Comparison of ENCODE assay signal across 8 cellular contexts in the genomic region with DNA sequence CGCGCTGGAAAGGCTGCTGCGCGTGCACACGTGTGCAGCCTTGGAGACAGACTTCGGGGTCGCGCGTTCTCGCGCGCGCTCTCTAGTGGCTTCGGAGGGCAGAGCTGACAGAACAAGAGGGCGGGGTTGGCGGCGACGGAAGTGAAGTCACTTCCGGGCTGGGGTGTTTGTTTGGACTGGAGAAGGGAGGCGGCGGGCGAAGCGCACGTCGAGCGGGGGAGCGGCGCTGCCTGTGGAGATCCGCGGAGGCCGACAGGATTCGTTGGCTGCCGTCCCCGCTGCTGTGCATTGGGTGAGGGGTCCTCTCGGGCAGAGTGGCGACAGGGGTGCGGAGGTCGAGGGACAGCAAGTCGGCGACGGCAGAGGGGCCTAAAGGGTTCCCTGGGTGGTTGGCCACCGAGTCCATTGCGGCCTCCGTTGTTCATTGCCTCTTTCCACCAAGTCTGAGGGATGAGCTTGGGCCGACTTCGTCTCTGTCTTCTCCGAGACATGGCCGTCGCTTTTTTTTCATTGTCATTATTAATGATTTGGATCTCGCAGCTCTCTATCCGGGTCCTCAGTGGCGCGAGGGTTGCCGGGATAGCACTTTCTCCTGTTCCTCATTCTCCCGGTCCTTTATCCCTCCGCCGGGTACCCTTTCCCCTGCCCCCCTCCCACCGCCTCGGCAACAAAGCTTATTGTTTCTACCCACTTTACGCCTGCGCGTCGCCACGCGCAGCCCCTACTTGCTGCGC. TPM values are rescaled to one million over a fixed set of nuclear protein-coding genes. Genes with fewer than 3 reads are reported as not detected.
DNase-seq lines count a peak whose midpoint lies in the region; ATAC-seq, FAIRE-seq and TF ChIP-seq lines count a peak whose summit lies in the region.

A gene with protein sequence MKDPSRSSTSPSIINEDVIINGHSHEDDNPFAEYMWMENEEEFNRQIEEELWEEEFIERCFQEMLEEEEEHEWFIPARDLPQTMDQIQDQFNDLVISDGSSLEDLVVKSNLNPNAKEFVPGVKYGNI (plus strand): TSS at position 166 of the 734 bp plus-strand sequence. CDS start 21,931 bp downstream, outside the sequence.

- peaks cover 52% of the 10 kb centered on the region for H3K79me2 ChIP-seq in HepG2 (ENCODE audit: insufficient read depth, low read length)

- H3K4me1 ChIP-seq in HepG2 (ENCODE audit: insufficient read depth, low read length), result peaks cover 43% of the 10 kb centered on the region

- H3K27ac ChIP-seq in HepG2 (ENCODE audit: extremely low read length, insufficient read depth, low read length), result peak within 1 kb of the TSS; percentile 99

- FAIRE-seq in HepG2 (lab: Jason Lieb, UNC), result peak; percentile 97

- H3K27me3 ChIP-seq in HepG2 (ENCODE audit: control insufficient read depth in 1 of 2, insufficient read depth in 2 of 2, low read length in 2 of 2), result no peaks in the 10 kb centered on the region; a peak in 1 of 5 replicates

- TF ChIP-seq POLR2A in HepG2 (IDR thresholded peaks at IDR 0.05; ENCODE audit: insufficient read depth in 1 of 2, low read depth in 2 of 2, low read length in 2 of 2), result peak; percentile 83 to 95

- CTCF ChIA-PET in HepG2 (lab: Yijun Ruan, JAX; ENCODE audit: low intra/inter-chr PET ratio, low total read pairs), result no interaction called here

- H2AFZ ChIP-seq in HepG2 (ENCODE audit: low read length), result peak within 1 kb of the TSS; percentile 1

- in situ Hi-C loops in HepG2 (cut with HindIII; ENCODE audit: extremely low pct_ligation_motif_present, low pct_unique_long_range_greater_than_20kb), result no loop called here

- ATAC-seq in GM19372 (IDR thresholded peaks at IDR 0.05; ENCODE audit: low read depth, unreplicated experiment) (peak; percentile 91), HG03558 (IDR thresholded peaks at IDR 0.05; ENCODE audit: extremely low read depth, unreplicated experiment) (peak; percentile 87), HepG2 (peak; percentile 79)

- TF ChIP-seq CTCF in HepG2 (CRISPR knock-in tag; IDR thresholded peaks at IDR 0.05), result peak; percentile 96

- under 1% methylated on average over 27 of the region's 66 CpGs for WGBS in HepG2 (ENCODE audit: low lambda C conversion rate)

- H3K36me3 ChIP-seq in HepG2 (replicated peaks in 1 of 2; ENCODE audit: control insufficient read depth in 1 of 2, insufficient read depth in 2 of 2, low read length in 2 of 2), result 0 out of 5 replicates have a peak, but pooled peaks cover 0 to 3% of the 10 kb centered on the region in 2 experiments

- H3K9ac ChIP-seq in HepG2 (ENCODE audit: insufficient read depth, low read depth, low read length), result peak within 1 kb of the TSS; percentile 99

- peak within 1 kb of the TSS; percentile 100 for H3K4me2 ChIP-seq in HepG2 (ENCODE audit: low read depth, low read length)

- H4K20me1 ChIP-seq in HepG2 (ENCODE audit: insufficient read depth, low read length), result peaks cover 46% of the 10 kb centered on the region

- POLR2A ChIA-PET in HepG2 (lab: Yijun Ruan, JAX), result interaction anchor here (0.6 to 3.1 kb wide), 24 partner anchors 9 to 767 kb away, joined by 3 to 38 read pairs (median 5); a partner anchor contains a TSS

- intact Hi-C loops in HepG2 (cut with micrococcal nuclease; ENCODE audit: unreplicated experiment), result loop anchor here (1.0 kb wide), 1 partner anchor 47 kb away; no protein-coding TSS in a partner anchor

- DNase-seq in CD1c-positive myeloid dendritic cell (ENCODE audit: extremely low spot score) (peak; percentile 98), NCI-H748 treated with DMSO at 0.1 percent for 48 hours (lab: John Stamatoyannopoulos, UW) (peak; percentile 96), dermis blood vessel endothelial cell (peak; percentile 99), HepG2 (ENCODE audit: low spot score) (peak; percentile 94)
- DNase-seq in activated CD4-positive, alpha-beta T cell treated with anti-CD3 and anti-CD28 coated beads, Interleukin-2, amount 50 U/mL, for 24 hours (ENCODE audit: low read depth in 1 of 2, low spot score in 1 of 2), result peak; percentile 92 to 96
- DNase-seq in stimulated activated CD4-positive, alpha-beta T cell treated with anti-CD3 and anti-CD28 coated beads, Interleukin-4, amount 100 ng/mL, for 1 hour, result peak; percentile 98

- peak; percentile 65 for TF ChIP-seq RAD21 in HepG2 (CRISPR knock-in tag; IDR thresholded peaks at IDR 0.05)

- TF ChIP-seq EP300 in HepG2 (IDR thresholded peaks at IDR 0.05; ENCODE audit: low read depth in 2 of 2, low read length in 2 of 2), result peak; percentile 39 to 49; a peak in 2 of 4 replicates
- no peak; the same call in 1 of the 2 replicates for TF ChIP-seq EP300 in HepG2 (CRISPR knock-in tag; IDR thresholded peaks at IDR 0.05; ENCODE audit: borderline replicate concordance)

- peak within 1 kb of the TSS; percentile 74 to 98 (median 84) for H3K4me3 ChIP-seq in HepG2 (replicated peaks in 1 of 3; ENCODE audit: insufficient read depth in 1 of 3, low read depth in 2 of 3, low read length in 3 of 3)

- no peaks in the 10 kb centered on the region for H3K9me3 ChIP-seq in HepG2 (ENCODE audit: low read length)

- BruUV-seq in HepG2 (replicated peaks; lab: Mats Ljungman, UMichigan), result TSS peak; percentile 97

TF ChIP-seq in HepG2, 621 proteins besides CTCF, POLR2A, EP300 and RAD21 (continues in another document):
- TF ChIP-seq, protein P1, sequence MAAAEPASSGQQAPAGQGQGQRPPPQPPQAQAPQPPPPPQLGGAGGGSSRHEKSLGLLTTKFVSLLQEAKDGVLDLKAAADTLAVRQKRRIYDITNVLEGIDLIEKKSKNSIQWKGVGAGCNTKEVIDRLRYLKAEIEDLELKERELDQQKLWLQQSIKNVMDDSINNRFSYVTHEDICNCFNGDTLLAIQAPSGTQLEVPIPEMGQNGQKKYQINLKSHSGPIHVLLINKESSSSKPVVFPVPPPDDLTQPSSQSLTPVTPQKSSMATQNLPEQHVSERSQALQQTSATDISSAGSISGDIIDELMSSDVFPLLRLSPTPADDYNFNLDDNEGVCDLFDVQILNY (CRISPR knock-in tag; conservative IDR thresholded peaks at IDR 0.05), result no peak
- TF ChIP-seq YY1 (IDR thresholded peaks at IDR 0.05; ENCODE audit: insufficient read depth, insufficient replicate concordance, low read depth, low read length), result peak; percentile 54
- no peak for TF ChIP-seq ELF4 (CRISPR knock-in tag; IDR thresholded peaks at IDR 0.05; ENCODE audit: borderline replicate concordance)
- TF ChIP-seq POLR2AphosphoS5 (IDR thresholded peaks at IDR 0.05; ENCODE audit: low read depth, low read length), result peak; percentile 88
- no peak for TF ChIP-seq ZNF484 (CRISPR knock-in tag; IDR thresholded peaks at IDR 0.05; ENCODE audit: borderline replicate concordance, low read depth)
- TF ChIP-seq XBP1 (CRISPR knock-in tag; IDR thresholded peaks at IDR 0.05), result no peak
- TF ChIP-seq ZNF550 (CRISPR knock-in tag; IDR thresholded peaks at IDR 0.05; ENCODE audit: borderline replicate concordance), result no peak
- TF ChIP-seq, protein P2, sequence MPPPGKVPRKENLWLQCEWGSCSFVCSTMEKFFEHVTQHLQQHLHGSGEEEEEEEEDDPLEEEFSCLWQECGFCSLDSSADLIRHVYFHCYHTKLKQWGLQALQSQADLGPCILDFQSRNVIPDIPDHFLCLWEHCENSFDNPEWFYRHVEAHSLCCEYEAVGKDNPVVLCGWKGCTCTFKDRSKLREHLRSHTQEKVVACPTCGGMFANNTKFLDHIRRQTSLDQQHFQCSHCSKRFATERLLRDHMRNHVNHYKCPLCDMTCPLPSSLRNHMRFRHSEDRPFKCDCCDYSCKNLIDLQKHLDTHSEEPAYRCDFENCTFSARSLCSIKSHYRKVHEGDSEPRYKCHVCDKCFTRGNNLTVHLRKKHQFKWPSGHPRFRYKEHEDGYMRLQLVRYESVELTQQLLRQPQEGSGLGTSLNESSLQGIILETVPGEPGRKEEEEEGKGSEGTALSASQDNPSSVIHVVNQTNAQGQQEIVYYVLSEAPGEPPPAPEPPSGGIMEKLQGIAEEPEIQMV (CRISPR knock-in tag; IDR thresholded peaks at IDR 0.05; ENCODE audit: low read depth), result peak; percentile 12; the same call in 1 of the 2 replicates
- TF ChIP-seq DNMT1 (CRISPR knock-in tag; IDR thresholded peaks at IDR 0.05), result no peak; the same call in 1 of the 2 replicates
- TF ChIP-seq ZNF841 (CRISPR knock-in tag; IDR thresholded peaks at IDR 0.05; ENCODE audit: borderline replicate concordance), result no peak

RNA-seq across cellular contexts. Expression of the gene that starts here (rescaled TPM):
- total RNA-seq in dermis blood vessel endothelial cell (110 and 137 TPM in 2 replicates), HepG2 (2016; rRNA removed; fragmentation: Illumina TruSeq; extraction: Trizol) (61.5 and 104 TPM in 2 replicates)
- total RNA-seq in HepG2 (2016; cell fraction: cytosol; rRNA removed; fragmentation: Illumina TruSeq; extraction: Trizol; ENCODE audit: low read depth), result 34.4 and 39.3 TPM in 2 replicates
- total RNA-seq in HepG2 (2016; cell fraction: insoluble cytoplasmic fraction; rRNA removed; fragmentation: Illumina TruSeq; extraction: Trizol), result 58.9 and 104 TPM in 2 replicates
- 63.0 and 66.5 TPM in 2 replicates for total RNA-seq in HepG2 (2016; cell fraction: membrane; rRNA removed; fragmentation: Illumina TruSeq; extraction: Trizol)
- total RNA-seq in HepG2 (2016; cell fraction: nucleus; rRNA removed; fragmentation: Illumina TruSeq; extraction: Trizol), result 30.8 and 33.3 TPM in 2 replicates
- 56.5 and 76.3 TPM in 2 replicates for polyA plus RNA-seq in HepG2 (2011; rRNA removed)
- polyA plus RNA-seq in HepG2 (2011; cell fraction: cytosol; rRNA removed), result 46.1 and 53.8 TPM in 2 replicates
- 16.8 and 19.7 TPM in 2 replicates for polyA plus RNA-seq in HepG2 (2011; cell fraction: nucleus; rRNA removed)
- 110 and 124 TPM in 2 replicates for polyA plus RNA-seq in HepG2 (2012)
- 31.7 and 47.4 TPM in 2 replicates for polyA plus RNA-seq in HepG2 (2016; cell fraction: cytosol; fragmentation: Illumina TruSeq; extraction: Trizol; ENCODE audit: low read depth)
- 161 and 162 TPM in 2 replicates for polyA plus RNA-seq in HepG2 (2016; cell fraction: insoluble cytoplasmic fraction; fragmentation: Illumina TruSeq; extraction: Trizol; ENCODE audit: low read depth)
- polyA plus RNA-seq in HepG2 (2016; cell fraction: membrane; fragmentation: Illumina TruSeq; extraction: Trizol; ENCODE audit: low read depth), result 54.0 and 67.8 TPM in 2 replicates
- 58.6 and 64.1 TPM in 2 replicates for polyA plus RNA-seq in HepG2 (2016; cell fraction: nucleus; fragmentation: Illumina TruSeq; extraction: Trizol; ENCODE audit: insufficient read depth, low read depth)
- polyA minus RNA-seq in HepG2 (2011; rRNA and poly(A)+ RNA removed; ENCODE audit: low replicate concordance), result 22.9 and 27.8 TPM in 2 replicates
- polyA minus RNA-seq in HepG2 (2011; cell fraction: cytosol; rRNA and poly(A)+ RNA removed), result 62.0 TPM in 2 replicates
- 41.5 and 41.8 TPM in 2 replicates for polyA minus RNA-seq in HepG2 (2011; cell fraction: nucleus; rRNA and poly(A)+ RNA removed)

Comparison
In these comparisons a context has a peak if more than half of its experiments do, and no peak if none do; other contexts are left out.
1. Peak in every context shown above with its lines: DNase-seq, ATAC-seq, H3K4me3 ChIP-seq and H3K27ac ChIP-seq.